26 cellular contexts compared by ENCODE assay signal in genomic region chrX:111742018-111742417, GRCh38.
"Had no signal": no experiment of that assay in that cellular context is flagged by ENCODE, and none has a peak within 500 bp of the region (broad histone marks: within the 10 kb centered on the region; RNA-seq: fewer than 3 reads in every experiment).

No MANE protein-coding gene starts in this region.

- H3K27me3 Mint-ChIP-seq: naive B cell had no signal

- H3K9me3 Mint-ChIP-seq: mesothelial cell of epicardium, naive B cell had no signal

- H3K4me1 ChIP-seq: esophagus squamous epithelium, gastrocnemius medialis, heart right ventricle, left lung, lower lobe of right lung had no signal

- H3K4me1 Mint-ChIP-seq: mesothelial cell of epicardium, naive B cell had no signal

- H3K9me3 ChIP-seq: esophagus squamous epithelium, gastrocnemius medialis, heart right ventricle, left lung, lower lobe of right lung, mucosa of descending colon had no signal

- H3K4me3 Mint-ChIP-seq: mesothelial cell of epicardium, naive B cell had no signal

- ATAC-seq: esophagus mucosa, gastrocnemius medialis, heart right ventricle, left cardiac atrium, left lung, left ventricle myocardium superior, lower lobe of right lung, mucosa of descending colon had no signal

- H3K27me3 ChIP-seq: esophagus squamous epithelium, gastrocnemius medialis, left lung had no signal

- H3K4me3 ChIP-seq: coronary artery, dorsolateral prefrontal cortex, esophagus squamous epithelium, gastrocnemius medialis, heart right ventricle, left lung, lower lobe of right lung, mucosa of descending colon had no signal

- H3K27ac ChIP-seq: coronary artery, dorsolateral prefrontal cortex, epithelial cell of prostate, esophagus squamous epithelium, gastrocnemius medialis, heart right ventricle, left lung, lower lobe of right lung had no signal

- FAIRE-seq: islet of Langerhans, keratinocyte had no signal

- H3K27ac Mint-ChIP-seq: mesothelial cell of epicardium had no signal

- H3K36me3 ChIP-seq: gastrocnemius medialis had no signal

- DNase-seq: dermis blood vessel endothelial cell; dorsolateral prefrontal cortex; effector CD4-positive, alpha-beta T cell; effector memory CD4-positive, alpha-beta T cell; erythroblast; esophagus squamous epithelium; foreskin fibroblast; foreskin melanocyte; gastrocnemius medialis; glutamatergic neuron; head of caudate nucleus; heart right ventricle; hippocampal formation; left cardiac atrium; left lung; left ventricle myocardium superior; lower lobe of right lung; mesenchymal stem cell; mucosa of descending colon; naive B cell had no signal
